8 cellular contexts compared by ENCODE assay signal in genomic region chr6:33276581-33276863, GRCh38. TPM values are rescaled to one million over a fixed set of nuclear protein-coding genes. Genes with fewer than 3 reads are reported as not detected.
DNase-seq lines count a peak whose midpoint lies in the region; ATAC-seq and TF ChIP-seq lines count a peak whose summit lies in the region.

No MANE protein-coding gene starts in this region.

- peak; percentile 55 for DNase-seq in NAMALWA (ENCODE audit: low spot score)
- DNase-seq in effector memory CD8-positive, alpha-beta T cell = no peak
- DNase-seq in neural crest cell (ENCODE audit: low read depth, low spot score) = no peak
- no peak for DNase-seq in NCI-H1417 treated with DMSO at 0.1 percent for 48 hours (lab: John Stamatoyannopoulos, UW)
- DNase-seq in medulla oblongata (ENCODE audit: extremely low spot score) = no peak
- DNase-seq in left lobe of liver (ENCODE audit: low spot score) = no peak

- peak overlapping the region; percentile 92 to 94 for H3K27ac Mint-ChIP-seq in effector memory CD8-positive, alpha-beta T cell
- H3K27ac Mint-ChIP-seq in neural crest cell (ENCODE audit: unreplicated experiment) = peak overlapping the region; percentile 82

- no peaks in the 10 kb centered on the region for H3K27me3 ChIP-seq in BLaER1

- H3K4me1 Mint-ChIP-seq in effector memory CD8-positive, alpha-beta T cell (ENCODE audit: low read depth in 2 of 2) = peaks cover 54 to 63% of the 10 kb centered on the region in 2 donors
- peaks cover 54% of the 10 kb centered on the region for H3K4me1 Mint-ChIP-seq in neural crest cell

- H3K9ac ChIP-seq in BLaER1 = peak overlapping the region; percentile 98

- H3K27me3 Mint-ChIP-seq in effector memory CD8-positive, alpha-beta T cell = no peaks in the 10 kb centered on the region
- H3K27me3 Mint-ChIP-seq in neural crest cell (ENCODE audit: low read depth) = no peaks in the 10 kb centered on the region

- H3K27ac ChIP-seq in BLaER1 = peak overlapping the region; percentile 89

- no peaks in the 10 kb centered on the region for H3K9me3 Mint-ChIP-seq in effector memory CD8-positive, alpha-beta T cell
- H3K9me3 Mint-ChIP-seq in neural crest cell = no peaks in the 10 kb centered on the region

- H3K36me3 Mint-ChIP-seq in effector memory CD8-positive, alpha-beta T cell (ENCODE audit: insufficient read depth) = peaks cover 68% of the 10 kb centered on the region
- peaks cover 20% of the 10 kb centered on the region for H3K36me3 Mint-ChIP-seq in neural crest cell (ENCODE audit: low read depth)

- ATAC-seq in effector memory CD8-positive, alpha-beta T cell (replicated peaks) = no peak
- ATAC-seq in left lobe of liver (no peak), GM19395 (IDR thresholded peaks at IDR 0.05; ENCODE audit: unreplicated experiment) (no peak)

- peak overlapping the region; percentile 99 for H3K4me2 ChIP-seq in BLaER1

- no peaks in the 10 kb centered on the region for H3K9me3 ChIP-seq in BLaER1

- peak overlapping the region; percentile 81 for H3K4me3 ChIP-seq in BLaER1

- no peak for TF ChIP-seq CTCF in neural crest cell (conservative IDR thresholded peaks at IDR 0.05)

- peak overlapping the region; percentile 89 to 93 for H3K4me3 Mint-ChIP-seq in effector memory CD8-positive, alpha-beta T cell
- peak overlapping the region; percentile 97 for H3K4me3 Mint-ChIP-seq in neural crest cell

- peaks cover 76% of the 10 kb centered on the region for H3K4me1 ChIP-seq in BLaER1

- H4K20me1 ChIP-seq in BLaER1 = peaks cover 84% of the 10 kb centered on the region

- H3K36me3 ChIP-seq in BLaER1 = peaks cover 78% of the 10 kb centered on the region

RNA-seq across cellular contexts. Expression of gene B3GALT4, which starts 0.4 kb away (rescaled TPM):
- 2.0 and 2.8 TPM in 2 replicates for total RNA-seq in neural crest cell
- 1.2 TPM for total RNA-seq in left lobe of liver

RNA-seq across cellular contexts. Expression of gene RPS18, which starts 4.6 kb away (rescaled TPM):
- 2,299 and 2,407 TPM in 2 replicates for total RNA-seq in neural crest cell
- 555 TPM for total RNA-seq in left lobe of liver

RNA-seq across cellular contexts. Expression of gene VPS52, which starts 4.8 kb away (rescaled TPM):
- 53.2 and 57.3 TPM in 2 replicates for total RNA-seq in neural crest cell
- total RNA-seq in left lobe of liver = 30.2 TPM

RNA-seq across cellular contexts. Expression of gene WDR46, which starts 12.5 kb away (rescaled TPM):
- total RNA-seq in neural crest cell (54.5 and 60.6 TPM in 2 replicates), left lobe of liver (17.8 TPM)

RNA-seq across cellular contexts. Expression of gene PFDN6, which starts 12.9 kb away (rescaled TPM):
- total RNA-seq in neural crest cell = 54.9 and 61.4 TPM in 2 replicates
- total RNA-seq in left lobe of liver = 19.2 TPM
